Comparison of ENCODE assay signal across 18 cellular contexts in the genomic region with DNA sequence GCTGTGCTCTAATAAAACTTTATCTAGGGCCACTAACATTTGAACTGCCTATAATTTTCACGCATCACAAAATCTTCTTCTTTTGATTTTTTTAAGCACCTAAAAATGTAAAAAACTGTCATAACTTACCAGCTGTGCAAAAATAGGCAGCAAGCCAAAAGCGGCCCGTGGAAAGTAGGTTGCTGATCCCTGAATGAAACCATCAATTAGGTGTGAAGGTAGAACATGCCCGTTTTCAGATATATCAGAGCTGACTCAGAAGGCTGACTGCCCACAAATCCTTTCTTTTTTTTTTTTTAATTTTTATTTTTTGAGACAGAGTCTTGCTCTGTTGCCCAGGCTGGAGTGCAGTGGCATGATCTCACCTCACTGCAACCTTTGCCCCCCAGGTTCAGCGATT. TPM values are rescaled to one million over a fixed set of nuclear protein-coding genes. Genes with fewer than 3 reads are reported as not detected.
DNase-seq lines count a peak whose midpoint lies in the region; ATAC-seq, FAIRE-seq and TF ChIP-seq lines count a peak whose summit lies in the region.
"Had no signal": no experiment of that assay in that cellular context is flagged by ENCODE, and none has a peak within 500 bp of the region (broad histone marks: within the 10 kb centered on the region; RNA-seq: fewer than 3 reads in every experiment).

No MANE protein-coding gene starts in this region.

- TF ChIP-seq CTCF in epithelial cell of esophagus (IDR thresholded peaks at IDR 0.05; ENCODE audit: insufficient read depth, low read depth, low read length, missing control alignments): no peak

- H3K27me3 Mint-ChIP-seq in activated T-cell treated with anti-CD3 and anti-CD28 coated beads, Interleukin-2, amount 50 U/mL, for 72 hours (ENCODE audit: low read depth): peaks cover 47% of the 10 kb centered on the region

- H3K4me1 Mint-ChIP-seq in activated T-cell treated with anti-CD3 and anti-CD28 coated beads, Interleukin-2, amount 50 U/mL, for 72 hours (ENCODE audit: low read depth): peaks cover 34% of the 10 kb centered on the region
- H3K4me1 Mint-ChIP-seq: H9 had no signal

- ATAC-seq in activated T-cell treated with anti-CD3 and anti-CD28 coated beads, Interleukin-2, amount 50 U/mL, for 72 hours (replicated peaks in 1 of 2): no peak
- ATAC-seq: A549 had no signal

- H3K4me3 ChIP-seq in epithelial cell of esophagus (ENCODE audit: low read length): no peak overlapping the region
- H3K4me3 ChIP-seq: A549 had no signal

- DNase-seq in GM18507 (ENCODE audit: extremely low spot score, insufficient read length, low read depth) (no peak), RCC 7860 (ENCODE audit: low spot score) (no peak), epithelial cell of esophagus (ENCODE audit: low read depth) (peak; percentile 6), renal cortical epithelial cell (ENCODE audit: low read depth) (peak; percentile 7), Ammon's horn (ENCODE audit: low spot score) (no peak), germinal center (ENCODE audit: low spot score) (no peak)
- DNase-seq in activated T-cell treated with anti-CD3 and anti-CD28 coated beads, Interleukin-2, amount 50 U/mL, for 72 hours: no peak
- DNase-seq: Calu3; CD4-positive, CD25-positive, alpha-beta regulatory T cell; DMS 273 treated with DMSO at 0.1 percent for 48 hours; GOT3; H9; IMR-90 had no signal

- no peak overlapping the region for H3K27ac Mint-ChIP-seq in activated T-cell treated with anti-CD3 and anti-CD28 coated beads, Interleukin-2, amount 50 U/mL, for 72 hours
- H3K27ac Mint-ChIP-seq: H9 had no signal

- FAIRE-seq in GM18507 (lab: Jason Lieb, UNC): peak; percentile 12
- FAIRE-seq in RCC 7860 (lab: Jason Lieb, UNC): peak; percentile 58
- FAIRE-seq: A549, GM12891, GM19239 had no signal

- H3K9me3 Mint-ChIP-seq in activated T-cell treated with anti-CD3 and anti-CD28 coated beads, Interleukin-2, amount 50 U/mL, for 72 hours: peaks cover 0 to 3% of the 10 kb centered on the region in 2 donors
- H3K9me3 Mint-ChIP-seq: CD4-positive, CD25-positive, alpha-beta regulatory T cell; H9 had no signal

- no peak overlapping the region for H3K4me3 Mint-ChIP-seq in activated T-cell treated with anti-CD3 and anti-CD28 coated beads, Interleukin-2, amount 50 U/mL, for 72 hours
- H3K4me3 Mint-ChIP-seq: CD4-positive, CD25-positive, alpha-beta regulatory T cell; H9 had no signal

- no peaks in the 10 kb centered on the region for H3K36me3 Mint-ChIP-seq in activated T-cell treated with anti-CD3 and anti-CD28 coated beads, Interleukin-2, amount 50 U/mL, for 72 hours (ENCODE audit: insufficient read depth in 2 of 2)
- H3K36me3 Mint-ChIP-seq: CD4-positive, CD25-positive, alpha-beta regulatory T cell had no signal

RNA-seq across cellular contexts. Expression of gene IPCEF1, which starts 4.9 kb away (rescaled TPM):
- 0.40 and 1.7 TPM in 2 replicates for total RNA-seq in renal cortical epithelial cell
- total RNA-seq in activated T-cell treated with anti-CD3 and anti-CD28 coated beads, Interleukin-2, amount 50 U/mL, for 72 hours: 10 to 100 TPM; 17.6 to 20.4 TPM
- total RNA-seq: G401, HT-29 had no signal

Comparison
In these comparisons a context has a peak if more than half of its experiments do, and no peak if none do; other contexts are left out.
1. DNase-seq: peak in epithelial cell of esophagus (single experiment) and renal cortical epithelial cell (single experiment); none in GM18507 (single experiment), RCC 7860 (single experiment), Ammon's horn (single experiment), activated T-cell treated with anti-CD3 and anti-CD28 coated beads, Interleukin-2, amount 50 U/mL, for 72 hours (0 of 2) and germinal center (single experiment).